ENCODE assay signal across 8 cellular contexts in genomic region chr4:146095091-146095690, GRCh38.
DNase-seq lines count a peak whose midpoint lies in the region; ATAC-seq, FAIRE-seq and TF ChIP-seq lines count a peak whose summit lies in the region.

No MANE protein-coding gene starts in this region.

- H3K27ac ChIP-seq in AG04450 (ENCODE audit: low read depth, low read length), result no peak overlapping the region

- H3K27me3 ChIP-seq in AG04450 (ENCODE audit: control insufficient read depth, insufficient read depth, low read length), result no peaks in the 10 kb centered on the region

- CTCF ChIA-PET in AG04450 (lab: Charles Lee), result interaction anchor here (0.6 to 2.7 kb wide), 26 partner anchors 10 to 1002 kb away, joined by 3 to 17 read pairs (median 4); no protein-coding TSS in a partner anchor

- ATAC-seq in HG03196 (IDR thresholded peaks at IDR 0.05; ENCODE audit: unreplicated experiment), result no peak

- peak; percentile 21 for DNase-seq in AG04450 (ENCODE audit: low read depth, low spot score)
- peak; percentile 61 for DNase-seq in EH (ENCODE audit: low read depth)
- DNase-seq in NCI-H1092 (lab: John Stamatoyannopoulos, UW), result peak; percentile 44
- DNase-seq in amniotic stem cell (lab: John Stamatoyannopoulos, UW), result peak; percentile 57
- peak; percentile 35 for DNase-seq in kidney glomerular epithelial cell (lab: John Stamatoyannopoulos, UW)
- peak; percentile 17 for DNase-seq in urothelium cell line (ENCODE audit: low spot score)
- no peak for DNase-seq in activated naive CD4-positive, alpha-beta T cell (lab: John Stamatoyannopoulos, UW)

- H3K4me3 ChIP-seq in AG04450 (ENCODE audit: low read depth, low read length), result no peak overlapping the region

- TF ChIP-seq CTCF in AG04450 (IDR thresholded peaks at IDR 0.05; ENCODE audit: low read depth, low read length), result peak; percentile 76

- no peaks in the 10 kb centered on the region for H3K9me3 ChIP-seq in AG04450 (ENCODE audit: control insufficient read depth, insufficient read depth, low read length)

- POLR2A ChIA-PET in AG04450 (lab: Yijun Ruan, JAX), result no interaction called here

- no peak for FAIRE-seq in urothelium cell line (lab: Jason Lieb, UNC)

Comparison
In these comparisons a context has a peak if more than half of its experiments do, and no peak if none do; other contexts are left out.
1. DNase-seq: peak in AG04450 (single experiment), EH (single experiment), NCI-H1092 (single experiment), amniotic stem cell (single experiment), kidney glomerular epithelial cell (single experiment) and urothelium cell line (single experiment); none in activated naive CD4-positive, alpha-beta T cell (0 of 4).